ENCODE assay signal across 9 cellular contexts in genomic region chr6:118968416-118968815, GRCh38. TPM values are rescaled to one million over a fixed set of nuclear protein-coding genes. Genes with fewer than 3 reads are reported as not detected.
DNase-seq lines count a peak whose midpoint lies in the region; ATAC-seq and TF ChIP-seq lines count a peak whose summit lies in the region.
"Had no signal": no experiment of that assay in that cellular context is flagged by ENCODE, and none has a peak within 500 bp of the region (broad histone marks: within the 10 kb centered on the region; RNA-seq: fewer than 3 reads in every experiment).

No MANE protein-coding gene starts in this region.

- peak; percentile 31 to 53 (median 44) for TF ChIP-seq CTCF in nephron (IDR thresholded peaks at IDR 0.05; ENCODE audit: unreplicated experiment in 3 of 3)

- H3K27ac Mint-ChIP-seq in nephron: no peak overlapping the region
- H3K27ac Mint-ChIP-seq: T-cell had no signal

- no peak overlapping the region for H3K4me3 Mint-ChIP-seq in nephron
- H3K4me3 Mint-ChIP-seq: T-cell had no signal

- H3K36me3 Mint-ChIP-seq in nephron (ENCODE audit: low read depth): no peaks in the 10 kb centered on the region
- H3K36me3 Mint-ChIP-seq: T-cell had no signal

- no peak for ATAC-seq in HG02981 (IDR thresholded peaks at IDR 0.05; ENCODE audit: unreplicated experiment)
- ATAC-seq in GM18868 (IDR thresholded peaks at IDR 0.05; ENCODE audit: unreplicated experiment): no peak
- ATAC-seq: T-cell had no signal

- H3K9me3 Mint-ChIP-seq in nephron: no peaks in the 10 kb centered on the region
- H3K9me3 Mint-ChIP-seq: T-cell had no signal

- no peaks in the 10 kb centered on the region for H3K4me1 Mint-ChIP-seq in nephron
- H3K4me1 Mint-ChIP-seq: T-cell had no signal

- DNase-seq in DMS114 treated with DMSO at 0.1 percent for 48 hours (lab: John Stamatoyannopoulos, UW; ENCODE audit: unreplicated experiment) (peak; percentile 47), M059J (ENCODE audit: low read depth) (peak; percentile 20), cerebellar cortex (ENCODE audit: low spot score) (peak; percentile 38), NCI-H526 treated with DMSO at 0.1 percent for 48 hours (lab: John Stamatoyannopoulos, UW) (no peak)
- DNase-seq in activated effector memory CD4-positive, alpha-beta T cell treated with Interleukin-2 at 50 U/mL for 16 hours: no peak
- DNase-seq: T-cell had no signal

- no peaks in the 10 kb centered on the region for H3K27me3 Mint-ChIP-seq in nephron (ENCODE audit: low read depth)
- H3K27me3 Mint-ChIP-seq: T-cell had no signal

RNA-seq across cellular contexts. Expression of gene MCM9, which starts 33.5 kb away (rescaled TPM):
- total RNA-seq in M059J (2014; rRNA removed; shearing (Covaris generic)): 3.9 and 5.7 TPM in 2 replicates

Comparison
In these comparisons a context has a peak if more than half of its experiments do, and no peak if none do; other contexts are left out.
1. DNase-seq: peak in DMS114 treated with DMSO at 0.1 percent for 48 hours (single experiment), M059J (single experiment) and cerebellar cortex (single experiment); none in NCI-H526 treated with DMSO at 0.1 percent for 48 hours (single experiment) and activated effector memory CD4-positive, alpha-beta T cell treated with Interleukin-2 at 50 U/mL for 16 hours (single experiment).